24 cellular contexts compared by ENCODE assay signal in the genomic region with DNA sequence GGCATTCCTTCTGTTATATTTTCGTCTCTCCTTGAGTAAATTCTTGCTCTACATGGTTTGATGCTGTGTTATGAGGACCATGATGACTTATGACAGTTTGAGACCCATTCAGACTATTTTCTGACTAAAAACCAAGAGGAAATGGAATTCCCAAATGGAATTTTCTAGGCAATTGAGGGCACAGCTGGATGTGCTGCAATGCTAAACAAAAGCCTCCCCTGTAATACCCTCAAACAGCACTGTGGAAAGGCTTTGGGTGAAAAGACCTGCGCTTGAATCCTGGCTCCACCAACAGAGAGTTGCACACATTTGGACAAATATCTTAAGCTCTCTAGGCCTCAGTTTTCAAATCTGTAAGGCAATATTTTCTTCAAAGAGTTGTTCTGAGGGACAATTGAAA.
"Had no signal": no experiment of that assay in that cellular context is flagged by ENCODE, and none has a peak within 500 bp of the region (broad histone marks: within the 10 kb centered on the region; RNA-seq: fewer than 3 reads in every experiment).

No MANE protein-coding gene starts in this region.

- H3K4me1 ChIP-seq: Peyer's patch had no signal

- H3K36me3 ChIP-seq: brain microvascular endothelial cell, cardiac muscle cell, Peyer's patch had no signal

- H3K27me3 ChIP-seq: brain microvascular endothelial cell, cardiac muscle cell, Peyer's patch had no signal

- H3K4me2 ChIP-seq: KMS-11 had no signal

- DNase-seq: activated CD4-positive, alpha-beta T cell treated with anti-CD3 and anti-CD28 coated beads for 48 hours; activated CD4-positive, alpha-beta T cell treated with anti-CD3 and anti-CD28 coated beads, Interleukin-2, amount 50 U/mL, for 4 hours; activated CD4-positive, CD25-positive, alpha-beta regulatory T cell treated with anti-CD3 and anti-CD28 coated beads, Interleukin-2, amount 50 U/mL, for 72 hours; activated CD8-positive, alpha-beta T cell treated with anti-CD3 and anti-CD28 coated beads, Interleukin-2, amount 10 ng/mL, durations not matched to agents 7 days and 5 days; activated gamma-delta T cell; activated naive CD4-positive, alpha-beta T cell treated with anti-CD3 and anti-CD28 coated beads for 36 hours; activated T-cell treated with anti-CD3 and anti-CD28 coated beads, Interleukin-2, amount 50 U/mL, for 24 hours; amygdala; brain microvascular endothelial cell; NCI-H1092; NCI-H1417; NCI-H1694; NCI-H2029; NCI-H2107; NCI-H2171 treated with DMSO at 0.1 percent for 48 hours; NCI-H345; NCI-H510A; NCI-H69; NK-92 treated with Interleukin-12 subunit alpha and Interleukin-12 subunit beta, amount 100 ng/mL, for 24 hours; Peyer's patch; Right ventricle myocardium superior had no signal

- H3K9ac ChIP-seq: KMS-11 had no signal

- H3K27ac ChIP-seq: brain microvascular endothelial cell, cardiac muscle cell, KMS-11, Peyer's patch, RWPE1 had no signal

- H3K9me3 ChIP-seq: Peyer's patch had no signal

- H3K4me3 ChIP-seq: cardiac muscle cell, Peyer's patch had no signal
